22 cellular contexts compared by ENCODE assay signal in the genomic region with DNA sequence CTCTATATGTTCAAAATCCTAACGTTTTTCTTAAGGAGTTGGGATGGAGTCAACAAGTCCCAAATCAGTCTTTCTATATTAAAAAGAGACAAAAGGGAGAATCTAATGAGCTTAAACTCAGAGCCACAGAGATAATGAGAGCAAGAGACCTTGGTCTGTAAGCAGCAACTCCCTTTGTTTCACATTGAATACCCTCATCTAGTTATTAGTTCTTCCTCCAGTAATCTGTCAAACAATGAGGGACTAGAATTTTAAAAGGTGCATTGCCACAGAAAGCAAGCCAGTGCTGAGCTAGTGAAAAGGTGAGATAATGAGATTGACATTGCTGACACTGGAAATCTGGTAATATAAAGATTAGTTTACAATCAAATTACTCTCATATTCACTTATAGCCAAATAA.
A peak's percentile ranks its signal among the peaks of the same experiment; 100 is the strongest.
DNase-seq lines count a peak whose midpoint lies in the region; ATAC-seq, FAIRE-seq and TF ChIP-seq lines count a peak whose summit lies in the region.
"Had no signal": no experiment of that assay in that cellular context is flagged by ENCODE, and none has a peak within 500 bp of the region (broad histone marks: within the 10 kb centered on the region; RNA-seq: fewer than 3 reads in every experiment).

No MANE protein-coding gene starts in this region.

- H3K4me1 Mint-ChIP-seq in activated CD4-positive, alpha-beta T cell treated with anti-CD3 and anti-CD28 coated beads for 36 hours, result no peaks in the 10 kb centered on the region
- H3K4me1 Mint-ChIP-seq: CD4-positive, alpha-beta memory T cell; IgD-negative memory B cell had no signal

- TF ChIP-seq CTCF in D721Med (IDR thresholded peaks at IDR 0.05; ENCODE audit: insufficient read depth, missing control alignments), result no peak

- no peak overlapping the region for H3K9ac ChIP-seq in endocrine pancreas (ENCODE audit: control insufficient read depth, insufficient read depth, low read length)
- H3K9ac ChIP-seq: BLaER1 had no signal

- no peaks in the 10 kb centered on the region for H3K36me3 Mint-ChIP-seq in activated CD4-positive, alpha-beta T cell treated with anti-CD3 and anti-CD28 coated beads for 36 hours (ENCODE audit: low read depth)
- H3K36me3 Mint-ChIP-seq: CD4-positive, alpha-beta memory T cell; IgD-negative memory B cell had no signal

- peak overlapping the region; percentile 82 for H3K4me3 ChIP-seq in endocrine pancreas (ENCODE audit: control insufficient read depth, insufficient read depth, low read length)
- H3K4me3 ChIP-seq: BLaER1, MG63 had no signal

- peaks cover 7% of the 10 kb centered on the region for H3K4me1 ChIP-seq in endocrine pancreas (ENCODE audit: control insufficient read depth, insufficient read depth, low read length)
- H3K4me1 ChIP-seq: BLaER1 had no signal

- H3K9me3 Mint-ChIP-seq in activated CD4-positive, alpha-beta T cell treated with anti-CD3 and anti-CD28 coated beads for 36 hours (ENCODE audit: low read depth), result no peaks in the 10 kb centered on the region

- H3K27me3 Mint-ChIP-seq in activated CD4-positive, alpha-beta T cell treated with anti-CD3 and anti-CD28 coated beads for 36 hours, result no peaks in the 10 kb centered on the region
- H3K27me3 Mint-ChIP-seq: CD4-positive, alpha-beta memory T cell; IgD-negative memory B cell had no signal

- intact Hi-C loops in activated CD4-positive, alpha-beta T cell treated with anti-CD3 and anti-CD28 coated beads for 36 hours (cut with DNase I, micrococcal nuclease), result no loop called here

- H3K4me3 Mint-ChIP-seq in activated CD4-positive, alpha-beta T cell treated with anti-CD3 and anti-CD28 coated beads for 36 hours, result no peak overlapping the region
- H3K4me3 Mint-ChIP-seq: CD4-positive, alpha-beta memory T cell; HFFc6; IgD-negative memory B cell had no signal

- no peak overlapping the region for H3K27ac Mint-ChIP-seq in activated CD4-positive, alpha-beta T cell treated with anti-CD3 and anti-CD28 coated beads for 36 hours
- H3K27ac Mint-ChIP-seq: CD4-positive, alpha-beta memory T cell; HFFc6; IgD-negative memory B cell had no signal

- H3K27me3 ChIP-seq in endocrine pancreas (ENCODE audit: control insufficient read depth, insufficient read depth, low read length), result no peaks in the 10 kb centered on the region
- H3K27me3 ChIP-seq: BLaER1, MG63 had no signal

- DNase-seq in D721Med (ENCODE audit: insufficient read length, low spot score) (no peak), NCI-H146 treated with DMSO at 0.1 percent for 48 hours (lab: John Stamatoyannopoulos, UW; ENCODE audit: unreplicated experiment) (peak; percentile 76), NCI-H82 treated with DMSO at 0.1 percent for 48 hours (lab: John Stamatoyannopoulos, UW; ENCODE audit: unreplicated experiment) (peak; percentile 77), Kasumi-1 (lab: John Stamatoyannopoulos, UW) (no peak)
- no peak for DNase-seq in activated CD4-positive, alpha-beta T cell treated with anti-CD3 and anti-CD28 coated beads for 36 hours
- DNase-seq: CD4-positive, alpha-beta memory T cell; HFFc6; Karpas-422; MG63; NCI-H187 treated with DMSO at 0.1 percent for 48 hours; NCI-H524; NK-92 treated with Interleukin-12 subunit alpha and Interleukin-12 subunit beta, amount 100 ng/mL, for 24 hours; SIG-M5; T-helper 1 cell; T-helper 9 cell had no signal

- no peak for ATAC-seq in activated CD4-positive, alpha-beta T cell treated with anti-CD3 and anti-CD28 coated beads for 36 hours
- no peak for ATAC-seq in GM18498 (IDR thresholded peaks at IDR 0.05; ENCODE audit: unreplicated experiment)
- ATAC-seq: SK-N-SH treated with all-trans-retinoic acid at 6 μM for 48 hours had no signal

- POLR2A ChIA-PET in activated CD4-positive, alpha-beta T cell treated with anti-CD3 and anti-CD28 coated beads for 36 hours (lab: Charles Lee), result no interaction called here

- no peaks in the 10 kb centered on the region for H3K9me3 ChIP-seq in endocrine pancreas (ENCODE audit: control insufficient read depth, low read length)
- H3K9me3 ChIP-seq: BLaER1, MG63 had no signal

- peak; percentile 11 for FAIRE-seq in D721Med (lab: Jason Lieb, UNC)
- FAIRE-seq: GM12892, H54 had no signal

- no peaks in the 10 kb centered on the region for H3K36me3 ChIP-seq in endocrine pancreas (ENCODE audit: control insufficient read depth, insufficient read depth, low read length)
- H3K36me3 ChIP-seq: BLaER1, MG63 had no signal

- CTCF ChIA-PET in activated CD4-positive, alpha-beta T cell treated with anti-CD3 and anti-CD28 coated beads for 36 hours (lab: Charles Lee), result no interaction called here

Comparison
In these comparisons a context has a peak if more than half of its experiments do, and no peak if none do; other contexts are left out.
1. DNase-seq: peak in NCI-H146 treated with DMSO at 0.1 percent for 48 hours (single experiment) and NCI-H82 treated with DMSO at 0.1 percent for 48 hours (single experiment); none in D721Med (single experiment), activated CD4-positive, alpha-beta T cell treated with anti-CD3 and anti-CD28 coated beads for 36 hours (single experiment) and Kasumi-1 (0 of 2).